Comparison of ENCODE assay signal across 12 cellular contexts in genomic region chr12:106341086-106341879, GRCh38. TPM values are rescaled to one million over a fixed set of nuclear protein-coding genes. Genes with fewer than 3 reads are reported as not detected.
DNase-seq lines count a peak whose midpoint lies in the region; ATAC-seq and TF ChIP-seq lines count a peak whose summit lies in the region.
"Had no signal": no experiment of that assay in that cellular context is flagged by ENCODE, and none has a peak within 500 bp of the region (broad histone marks: within the 10 kb centered on the region; RNA-seq: fewer than 3 reads in every experiment).

No MANE protein-coding gene starts in this region.

- no peaks in the 10 kb centered on the region for H3K9me3 ChIP-seq in right atrium auricular region
- no peaks in the 10 kb centered on the region for H3K9me3 ChIP-seq in osteoblast (ENCODE audit: low read depth, low read length)
- H3K9me3 ChIP-seq: stomach had no signal

- no peaks in the 10 kb centered on the region for H3K27me3 ChIP-seq in right atrium auricular region
- no peaks in the 10 kb centered on the region for H3K27me3 ChIP-seq in osteoblast (ENCODE audit: insufficient read depth, low read length)
- H3K27me3 ChIP-seq: stomach had no signal

- H3K9me3 Mint-ChIP-seq in stimulated activated naive B cell treated with anti-CD40 and anti-IgM and Interleukin-4, amounts not matched to agents 10 μg/mL and 1 μg/mL and 100 μg/mL, for 72 hours: no peaks in the 10 kb centered on the region
- H3K9me3 Mint-ChIP-seq: immature natural killer cell had no signal

- H3K79me2 ChIP-seq in osteoblast (ENCODE audit: insufficient read depth, low read length): no peaks in the 10 kb centered on the region

- no peaks in the 10 kb centered on the region for H3K27me3 Mint-ChIP-seq in stimulated activated naive B cell treated with anti-CD40 and anti-IgM and Interleukin-4, amounts not matched to agents 10 μg/mL and 1 μg/mL and 100 μg/mL, for 72 hours

- peaks cover 8% of the 10 kb centered on the region for H3K36me3 ChIP-seq in right atrium auricular region
- no peaks in the 10 kb centered on the region for H3K36me3 ChIP-seq in osteoblast (ENCODE audit: insufficient read depth, low read length)

- H3K4me3 ChIP-seq in right atrium auricular region (no peak overlapping the region), osteoblast (ENCODE audit: insufficient read depth, low read length) (no peak overlapping the region)
- H3K4me3 ChIP-seq: stomach had no signal

- H3K27ac ChIP-seq in right atrium auricular region (peak overlapping the region; percentile 71 to 80), caudate nucleus (ENCODE audit: low read depth, low read length) (no peak overlapping the region), osteoblast (ENCODE audit: low read depth, low read length) (no peak overlapping the region)

- TF ChIP-seq CTCF in right atrium auricular region (IDR thresholded peaks at IDR 0.05) (no peak), osteoblast (IDR thresholded peaks at IDR 0.05; ENCODE audit: extremely low read depth, low read depth, low read length) (no peak)

- H3K4me1 ChIP-seq in right atrium auricular region (peaks cover 0 to 46% of the 10 kb centered on the region in 2 donors), osteoblast (ENCODE audit: insufficient read depth, low read length) (peaks cover 15% of the 10 kb centered on the region)

- peak; percentile 20 for DNase-seq in NCI-H2171 treated with DMSO at 0.1 percent for 48 hours (lab: John Stamatoyannopoulos, UW)
- DNase-seq in NCI-H2171 (lab: John Stamatoyannopoulos, UW): no peak
- DNase-seq in right atrium auricular region (ENCODE audit: low spot score): no peak
- no peak for DNase-seq in stimulated activated naive B cell treated with anti-CD40 and anti-IgM and Interleukin-4, amounts not matched to agents 10 μg/mL and 1 μg/mL and 100 μg/mL, for 72 hours
- no peak for DNase-seq in caudate nucleus (lab: John Stamatoyannopoulos, UW)
- DNase-seq in HCEC 1CT: no peak
- no peak for DNase-seq in osteoblast (ENCODE audit: insufficient read length, low spot score, missing footprints)
- DNase-seq: aorta, immature natural killer cell, stomach, SW 1271 had no signal

- no peaks in the 10 kb centered on the region for H4K20me1 ChIP-seq in osteoblast (ENCODE audit: insufficient read depth, low read length)

- H2AFZ ChIP-seq in osteoblast (ENCODE audit: low read length): no peak overlapping the region

- H3K4me3 Mint-ChIP-seq in stimulated activated naive B cell treated with anti-CD40 and anti-IgM and Interleukin-4, amounts not matched to agents 10 μg/mL and 1 μg/mL and 100 μg/mL, for 72 hours: no peak overlapping the region
- H3K4me3 Mint-ChIP-seq: immature natural killer cell had no signal

- peak; percentile 65 for ATAC-seq in SK-N-SH treated with all-trans-retinoic acid at 6 μM for 48 hours
- no peak for ATAC-seq in stimulated activated naive B cell treated with anti-CD40 and anti-IgM and Interleukin-4, amounts not matched to agents 10 μg/mL and 1 μg/mL and 100 μg/mL, for 72 hours (replicated peaks)

- no peak overlapping the region for H3K4me2 ChIP-seq in osteoblast (ENCODE audit: insufficient read depth, low read length)

- peaks cover 22 to 34% of the 10 kb centered on the region in 2 donors for H3K36me3 Mint-ChIP-seq in stimulated activated naive B cell treated with anti-CD40 and anti-IgM and Interleukin-4, amounts not matched to agents 10 μg/mL and 1 μg/mL and 100 μg/mL, for 72 hours

- H3K4me1 Mint-ChIP-seq in stimulated activated naive B cell treated with anti-CD40 and anti-IgM and Interleukin-4, amounts not matched to agents 10 μg/mL and 1 μg/mL and 100 μg/mL, for 72 hours: no peaks in the 10 kb centered on the region
- H3K4me1 Mint-ChIP-seq: immature natural killer cell had no signal

- H3K27ac Mint-ChIP-seq in stimulated activated naive B cell treated with anti-CD40 and anti-IgM and Interleukin-4, amounts not matched to agents 10 μg/mL and 1 μg/mL and 100 μg/mL, for 72 hours: peak overlapping the region; percentile 14

TF ChIP-seq in SK-N-SH treated with all-trans-retinoic acid at 6 μM for 48 hours, 23 proteins besides CTCF, POLR2A, EP300 and RAD21:
- TF ChIP-seq ZFP3 (CRISPR knock-in tag; IDR thresholded peaks at IDR 0.05): no peak
- no peak for TF ChIP-seq GLIS3 (CRISPR knock-in tag; IDR thresholded peaks at IDR 0.05)
- peak; percentile 79; the same call in 1 of the 2 replicates for TF ChIP-seq TCF4 (CRISPR knock-in tag; IDR thresholded peaks at IDR 0.05; ENCODE audit: borderline replicate concordance)
- TF ChIP-seq CREB5 (CRISPR knock-in tag; IDR thresholded peaks at IDR 0.05; ENCODE audit: low read depth): no peak
- no peak for TF ChIP-seq POU6F1 (CRISPR knock-in tag; IDR thresholded peaks at IDR 0.05; ENCODE audit: borderline replicate concordance, low read depth)
- TF ChIP-seq ISL1 (CRISPR knock-in tag; IDR thresholded peaks at IDR 0.05): no peak
- TF ChIP-seq TSHZ2 (CRISPR knock-in tag; IDR thresholded peaks at IDR 0.05): peak; percentile 29; the same call in 1 of the 2 replicates

RNA-seq across cellular contexts. Expression of gene POLR3B, which starts 16.3 kb away (rescaled TPM):
- total RNA-seq in right atrium auricular region (10 to 100 TPM in 1 of 2 donors, 1 to 10 TPM in 1; 6.0 to 10.7 TPM), osteoblast (11.9 and 13.8 TPM in 2 replicates)

RNA-seq across cellular contexts. Expression of gene TCP11L2, which starts 38.8 kb away (rescaled TPM):
- 10 to 100 TPM; 34.0 to 59.1 TPM for total RNA-seq in right atrium auricular region
- total RNA-seq in osteoblast: 104 and 109 TPM in 2 replicates

Comparison
In these comparisons a context has a peak if more than half of its experiments do, and no peak if none do; other contexts are left out.
1. H3K27ac ChIP-seq: peak in right atrium auricular region (2 of 2); none in caudate nucleus (single experiment) and osteoblast (single experiment).